22 cellular contexts compared by ENCODE assay signal in genomic region chr2:86032861-86033595, GRCh38.
DNase-seq lines count a peak whose midpoint lies in the region; ATAC-seq lines count a peak whose summit lies in the region.
"Had no signal": no experiment of that assay in that cellular context is flagged by ENCODE, and none has a peak within 500 bp of the region (broad histone marks: within the 10 kb centered on the region; RNA-seq: fewer than 3 reads in every experiment).

No MANE protein-coding gene starts in this region.

- ATAC-seq in naive thymus-derived CD4-positive, alpha-beta T cell: no peak
- ATAC-seq: gastroesophageal sphincter, HCT116, PC-3 had no signal

- H3K36me3 Mint-ChIP-seq in T-helper 1 cell treated with Interleukin-12 subunit alpha and Interleukin-12 subunit beta and Interleukin-4 antibody, amounts not matched to agents 30 μg/mL and 1 μg/mL, for 36 hours (ENCODE audit: low read depth): peaks cover 56% of the 10 kb centered on the region
- H3K36me3 Mint-ChIP-seq in activated CD4-positive, alpha-beta memory T cell treated with anti-CD3 and anti-CD28 coated beads for 36 hours: peaks cover 61% of the 10 kb centered on the region
- H3K36me3 Mint-ChIP-seq in naive thymus-derived CD4-positive, alpha-beta T cell: peaks cover 3 to 46% (median 25%) of the 10 kb centered on the region in 5 donors

- H3K27me3 ChIP-seq in BLaER1 treated with 17β-estradiol and CSF1 and Interleukin-3, amounts not matched to agents 10 nM and 100 nM: no peaks in the 10 kb centered on the region
- no peaks in the 10 kb centered on the region for H3K27me3 ChIP-seq in naive thymus-derived CD4-positive, alpha-beta T cell (ENCODE audit: control insufficient read depth in 2 of 2, insufficient read depth in 2 of 2, low read length in 2 of 2)
- H3K27me3 ChIP-seq: gastroesophageal sphincter had no signal

- no peak overlapping the region for H3K4me3 Mint-ChIP-seq in T-helper 1 cell treated with Interleukin-12 subunit alpha and Interleukin-12 subunit beta and Interleukin-4 antibody, amounts not matched to agents 30 μg/mL and 1 μg/mL, for 36 hours
- H3K4me3 Mint-ChIP-seq in activated CD4-positive, alpha-beta memory T cell treated with anti-CD3 and anti-CD28 coated beads for 36 hours: no peak overlapping the region
- peak overlapping the region in 5 of 10 donors; percentile 9 to 61 (median 22) for H3K4me3 Mint-ChIP-seq in naive thymus-derived CD4-positive, alpha-beta T cell

- intact Hi-C loops in activated CD4-positive, alpha-beta memory T cell treated with anti-CD3 and anti-CD28 coated beads for 36 hours (cut with micrococcal nuclease): loop anchor here (10.0 kb wide), 1 partner anchor 162 kb away; the partner anchor contains the start of genes IMMT and MRPL35
- intact Hi-C loops in naive thymus-derived CD4-positive, alpha-beta T cell (cut with micrococcal nuclease): loop anchor here in 1 of 2 donors (10.0 kb wide), 1 partner anchor 708 kb away; the partner anchor contains the start of gene TGOLN2

- no peak overlapping the region for H3K4me3 ChIP-seq in BLaER1 treated with 17β-estradiol and CSF1 and Interleukin-3, amounts not matched to agents 10 nM and 100 nM
- no peak overlapping the region for H3K4me3 ChIP-seq in naive thymus-derived CD4-positive, alpha-beta T cell (ENCODE audit: low read length)
- H3K4me3 ChIP-seq: gastroesophageal sphincter, skin epidermis had no signal

- H3K9me3 ChIP-seq in BLaER1 treated with 17β-estradiol and CSF1 and Interleukin-3, amounts not matched to agents 10 nM and 100 nM (replicated peaks in 1 of 11): no peaks in the 10 kb centered on the region
- no peaks in the 10 kb centered on the region for H3K9me3 ChIP-seq in naive thymus-derived CD4-positive, alpha-beta T cell (ENCODE audit: control insufficient read depth in 2 of 3, low read length in 3 of 3)
- H3K9me3 ChIP-seq: gastroesophageal sphincter had no signal

- H3K4me1 ChIP-seq in BLaER1 treated with 17β-estradiol and CSF1 and Interleukin-3, amounts not matched to agents 10 nM and 100 nM: peaks cover 64 to 72% (median 67%) of the 10 kb centered on the region in 10 experiments
- peaks cover 38 to 54% of the 10 kb centered on the region in 2 donors for H3K4me1 ChIP-seq in naive thymus-derived CD4-positive, alpha-beta T cell (ENCODE audit: control insufficient read depth in 2 of 2, insufficient read depth in 2 of 2, low read length in 2 of 2)

- H3K36me3 ChIP-seq in BLaER1 treated with 17β-estradiol and CSF1 and Interleukin-3, amounts not matched to agents 10 nM and 100 nM: peaks cover 58 to 88% (median 76%) of the 10 kb centered on the region in 11 experiments
- H3K36me3 ChIP-seq in naive thymus-derived CD4-positive, alpha-beta T cell (ENCODE audit: control insufficient read depth in 2 of 3, insufficient read depth in 3 of 3, low read length in 3 of 3): peaks cover 15 to 54% (median 20%) of the 10 kb centered on the region in 3 experiments

- peak overlapping the region in 8 of 11 experiments; percentile 11 to 97 (median 93); a peak in 9 of 22 replicates for H3K27ac ChIP-seq in BLaER1 treated with 17β-estradiol and CSF1 and Interleukin-3, amounts not matched to agents 10 nM and 100 nM
- peak overlapping the region; percentile 88 for H3K27ac ChIP-seq in naive thymus-derived CD4-positive, alpha-beta T cell (ENCODE audit: low read depth, low read length)
- H3K27ac ChIP-seq: 22Rv1, gastroesophageal sphincter had no signal

- peak overlapping the region; percentile 63 for H3K27ac Mint-ChIP-seq in T-helper 1 cell treated with Interleukin-12 subunit alpha and Interleukin-12 subunit beta and Interleukin-4 antibody, amounts not matched to agents 30 μg/mL and 1 μg/mL, for 36 hours
- H3K27ac Mint-ChIP-seq in activated CD4-positive, alpha-beta memory T cell treated with anti-CD3 and anti-CD28 coated beads for 36 hours: peak overlapping the region; percentile 26
- peak overlapping the region; percentile 76 to 100 (median 100) for H3K27ac Mint-ChIP-seq in naive thymus-derived CD4-positive, alpha-beta T cell

- peaks cover 0 to 12% (median 6%) of the 10 kb centered on the region in 11 experiments; a peak in 4 of 22 replicates for H4K20me1 ChIP-seq in BLaER1 treated with 17β-estradiol and CSF1 and Interleukin-3, amounts not matched to agents 10 nM and 100 nM

- DNase-seq in T-helper 1 cell (no peak), DMS53 treated with DMSO at 0.1 percent for 48 hours (lab: John Stamatoyannopoulos, UW; ENCODE audit: unreplicated experiment) (no peak), H4 (ENCODE audit: low spot score) (no peak)
- no peak for DNase-seq in activated CD4-positive, alpha-beta memory T cell treated with anti-CD3 and anti-CD28 coated beads for 36 hours
- no peak for DNase-seq in naive thymus-derived CD4-positive, alpha-beta T cell
- DNase-seq in stimulated activated CD4-positive, alpha-beta T cell treated with anti-CD3 and anti-CD28 coated beads, Interleukin-4, amount 100 ng/mL, for 4 hours: no peak
- DNase-seq: activated gamma-delta T cell treated with Interleukin-2 at 50 U/mL for 16 hours; dermis blood vessel endothelial cell; DMS79 treated with DMSO at 0.1 percent for 48 hours; erythroblast; KBM-7; NCI-H1092; NCI-H69; PC-3; stimulated activated CD4-positive, alpha-beta T cell treated with anti-CD3 and anti-CD28 coated beads, Interleukin-4, amount 100 ng/mL, for 24 hours; stimulated activated CD8-positive, alpha-beta memory T cell treated with anti-CD3 and anti-CD28 coated beads, Interleukin-4, amount 100 ng/mL, for 48 hours had no signal

- H3K27me3 Mint-ChIP-seq in T-helper 1 cell treated with Interleukin-12 subunit alpha and Interleukin-12 subunit beta and Interleukin-4 antibody, amounts not matched to agents 30 μg/mL and 1 μg/mL, for 36 hours (ENCODE audit: low read depth): no peaks in the 10 kb centered on the region
- no peaks in the 10 kb centered on the region for H3K27me3 Mint-ChIP-seq in activated CD4-positive, alpha-beta memory T cell treated with anti-CD3 and anti-CD28 coated beads for 36 hours
- no peaks in the 10 kb centered on the region for H3K27me3 Mint-ChIP-seq in naive thymus-derived CD4-positive, alpha-beta T cell

- H3K4me1 Mint-ChIP-seq in T-helper 1 cell treated with Interleukin-12 subunit alpha and Interleukin-12 subunit beta and Interleukin-4 antibody, amounts not matched to agents 30 μg/mL and 1 μg/mL, for 36 hours (ENCODE audit: low read depth): peaks cover 45% of the 10 kb centered on the region
- peaks cover 37% of the 10 kb centered on the region for H3K4me1 Mint-ChIP-seq in activated CD4-positive, alpha-beta memory T cell treated with anti-CD3 and anti-CD28 coated beads for 36 hours (ENCODE audit: low read depth)
- H3K4me1 Mint-ChIP-seq in naive thymus-derived CD4-positive, alpha-beta T cell: peaks cover 39 to 64% (median 62%) of the 10 kb centered on the region in 7 donors

- H3K9ac ChIP-seq in BLaER1 treated with 17β-estradiol and CSF1 and Interleukin-3, amounts not matched to agents 10 nM and 100 nM: peak overlapping the region in 6 of 11 experiments; percentile 3 to 86 (median 66); a peak in 5 of 22 replicates

- CTCF ChIA-PET in activated CD4-positive, alpha-beta memory T cell treated with anti-CD3 and anti-CD28 coated beads for 36 hours (lab: Charles Lee): interaction anchor here (1.3 to 11.3 kb wide), 2 partner anchors 145 to 206 kb away, joined by 4 to 137 read pairs; partner anchors contain the start of gene ST3GAL5
- CTCF ChIA-PET in naive thymus-derived CD4-positive, alpha-beta T cell (lab: Charles Lee): interaction anchor here (1.1 kb wide), 1 partner anchor 144 kb away, joined by 4 read pairs; the partner anchor contains the start of gene ST3GAL5

- peak overlapping the region in 9 of 11 experiments; percentile 86 to 98 (median 96); a peak in 16 of 22 replicates for H3K4me2 ChIP-seq in BLaER1 treated with 17β-estradiol and CSF1 and Interleukin-3, amounts not matched to agents 10 nM and 100 nM

- POLR2A ChIA-PET in activated CD4-positive, alpha-beta memory T cell treated with anti-CD3 and anti-CD28 coated beads for 36 hours (lab: Charles Lee): no interaction called here
- POLR2A ChIA-PET in naive thymus-derived CD4-positive, alpha-beta T cell (lab: Charles Lee): interaction anchor here (0.6 to 1.2 kb wide), 3 partner anchors 9 to 144 kb away, joined by 3 read pairs; no protein-coding TSS in a partner anchor

- no peaks in the 10 kb centered on the region for H3K9me3 Mint-ChIP-seq in T-helper 1 cell treated with Interleukin-12 subunit alpha and Interleukin-12 subunit beta and Interleukin-4 antibody, amounts not matched to agents 30 μg/mL and 1 μg/mL, for 36 hours
- H3K9me3 Mint-ChIP-seq in activated CD4-positive, alpha-beta memory T cell treated with anti-CD3 and anti-CD28 coated beads for 36 hours: no peaks in the 10 kb centered on the region
- H3K9me3 Mint-ChIP-seq in naive thymus-derived CD4-positive, alpha-beta T cell: peaks cover 0 to 1% (median 0%) of the 10 kb centered on the region in 11 donors

Comparison
In these comparisons a context has a peak if more than half of its experiments do, and no peak if none do; other contexts are left out.
1. H3K27ac Mint-ChIP-seq: peak in every context shown above with its lines; median percentile 100 in naive thymus-derived CD4-positive, alpha-beta T cell; 63 in T-helper 1 cell treated with Interleukin-12 subunit alpha and Interleukin-12 subunit beta and Interleukin-4 antibody, amounts not matched to agents 30 μg/mL and 1 μg/mL, for 36 hours; 26 in activated CD4-positive, alpha-beta memory T cell treated with anti-CD3 and anti-CD28 coated beads for 36 hours.